In genomic region chr2:156380117-156380645, GRCh38 we compare ENCODE assay signal across 9 cellular contexts. TPM values are rescaled to one million over a fixed set of nuclear protein-coding genes. Genes with fewer than 3 reads are reported as not detected.
DNase-seq lines count a peak whose midpoint lies in the region; ATAC-seq, FAIRE-seq and TF ChIP-seq lines count a peak whose summit lies in the region.
"Had no signal": no experiment of that assay in that cellular context is flagged by ENCODE, and none has a peak within 500 bp of the region (broad histone marks: within the 10 kb centered on the region; RNA-seq: fewer than 3 reads in every experiment).

No MANE protein-coding gene starts in this region.

- H3K27me3 ChIP-seq in H7 (ENCODE audit: control insufficient read depth, insufficient read depth, low read length) = no peaks in the 10 kb centered on the region

- in situ Hi-C loops in KBM-7 (cut with MboI; ENCODE audit: low pct_unique_long_range_greater_than_20kb, low sequenced_read_pairs) = no loop called here

- intact Hi-C loops in mucosa of descending colon (cut with DNase I, micrococcal nuclease) = no loop called here

- TF ChIP-seq CTCF in mucosa of descending colon (IDR thresholded peaks at IDR 0.05) = no peak

- H3K4me3 ChIP-seq in H7 (ENCODE audit: insufficient read depth, low read depth, low read length) (no peak overlapping the region), mucosa of descending colon (no peak overlapping the region)
- H3K4me3 ChIP-seq: prostate gland had no signal

- H3K36me3 ChIP-seq in H7 (replicated peaks; ENCODE audit: control insufficient read depth, insufficient read depth, low read length) = no peaks in the 10 kb centered on the region
- H3K36me3 ChIP-seq in mucosa of descending colon (ENCODE audit: low read depth) = no peaks in the 10 kb centered on the region
- H3K36me3 ChIP-seq: prostate gland had no signal

- no peak for FAIRE-seq in urothelium cell line (lab: Jason Lieb, UNC)

- H3K4me1 ChIP-seq in mucosa of descending colon (ENCODE audit: low read depth) = no peaks in the 10 kb centered on the region
- H3K4me1 ChIP-seq: prostate gland had no signal

- DNase-seq in H7 (peak; percentile 23), kidney glomerular epithelial cell (lab: John Stamatoyannopoulos, UW) (peak; percentile 84), mucosa of descending colon (no peak), hypothalamus (lab: John Stamatoyannopoulos, UW) (no peak), urothelium cell line (ENCODE audit: low spot score) (no peak), KBM-7 (no peak)

- H3K9me3 ChIP-seq in mucosa of descending colon = no peaks in the 10 kb centered on the region
- H3K9me3 ChIP-seq: prostate gland had no signal

- ATAC-seq in GM19025 (IDR thresholded peaks at IDR 0.05; ENCODE audit: low read depth, unreplicated experiment) = peak; percentile 89
- ATAC-seq in HG03460 (IDR thresholded peaks at IDR 0.05; ENCODE audit: unreplicated experiment) = peak; percentile 92
- no peak for ATAC-seq in mucosa of descending colon

RNA-seq across cellular contexts. Expression of gene NR4A2, which starts 47.7 kb away (rescaled TPM):
- total RNA-seq in H7 (2014; rRNA removed; shearing (Covaris generic)) = 0.37 and 0.45 TPM in 2 replicates
- total RNA-seq in mucosa of descending colon = 10 to 100 TPM in 1 of 3 donors, 1 to 10 TPM in 2; 2.9 to 10.4 (median 3.0) TPM

RNA-seq across cellular contexts. Expression of gene GPD2, which starts 56.0 kb away (rescaled TPM):
- 49.7 and 58.1 TPM in 2 replicates for total RNA-seq in H7 (2014; rRNA removed; shearing (Covaris generic))
- total RNA-seq in mucosa of descending colon = 10 to 100 TPM; 42.9 to 83.5 (median 77.9) TPM

Comparison
In these comparisons a context has a peak if more than half of its experiments do, and no peak if none do; other contexts are left out.
1. DNase-seq: peak in H7 (single experiment) and kidney glomerular epithelial cell (single experiment); none in mucosa of descending colon (0 of 3), hypothalamus (0 of 51), urothelium cell line (single experiment) and KBM-7 (single experiment).